ENCODE assay signal across 3 cellular contexts in the genomic region with DNA sequence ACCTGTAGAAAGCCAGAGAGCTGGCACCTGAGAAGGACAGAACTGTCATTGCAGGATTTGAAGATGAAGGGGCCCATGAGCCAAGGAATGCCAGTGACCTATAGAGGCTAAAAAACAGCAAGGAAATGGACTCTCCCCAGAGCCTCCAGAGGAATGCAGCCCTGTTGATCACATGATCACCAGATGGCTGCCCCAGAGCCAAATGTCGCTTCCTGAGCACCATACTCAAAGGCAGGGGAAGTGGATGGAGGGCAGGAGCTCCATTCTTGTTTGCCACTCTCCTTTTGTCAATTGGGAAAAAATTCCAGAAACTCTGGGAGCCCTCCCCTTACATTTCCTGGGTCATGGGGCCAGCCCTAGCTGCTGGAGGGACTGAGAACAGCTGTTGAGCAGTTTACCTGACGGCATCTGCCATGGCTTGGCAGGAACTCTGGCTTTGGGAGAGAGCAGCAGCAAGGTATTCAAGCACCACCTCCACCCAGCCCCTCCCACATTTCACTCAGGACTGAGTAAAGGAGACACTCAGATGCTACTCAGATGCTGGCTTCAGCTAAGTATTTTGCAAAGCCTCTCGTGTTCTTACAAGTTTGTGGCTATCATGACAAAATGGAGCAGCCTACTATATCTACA.
TF ChIP-seq lines count a peak whose summit lies in the region.

No MANE protein-coding gene starts in this region.

TF ChIP-seq in SK-N-SH treated with all-trans-retinoic acid at 6 μM for 48 hours, 23 proteins besides CTCF, POLR2A, EP300 and RAD21 (continues in another document):
- TF ChIP-seq ZNF70 (CRISPR knock-in tag; IDR thresholded peaks at IDR 0.05) (no peak), ARNTL (CRISPR knock-in tag; IDR thresholded peaks at IDR 0.05; ENCODE audit: borderline replicate concordance, low read depth) (no peak), CSDC2 (CRISPR knock-in tag; IDR thresholded peaks at IDR 0.05) (no peak), TOX (CRISPR knock-in tag; IDR thresholded peaks at IDR 0.05; ENCODE audit: borderline replicate concordance) (no peak), ISL1 (CRISPR knock-in tag; IDR thresholded peaks at IDR 0.05) (no peak), ZC3H10 (CRISPR knock-in tag; IDR thresholded peaks at IDR 0.05) (no peak), ZFP3 (CRISPR knock-in tag; IDR thresholded peaks at IDR 0.05) (no peak), ZNF8 (CRISPR knock-in tag; IDR thresholded peaks at IDR 0.05) (no peak), PATZ1 (CRISPR knock-in tag; IDR thresholded peaks at IDR 0.05; ENCODE audit: borderline replicate concordance) (no peak), CSRNP3 (CRISPR knock-in tag; IDR thresholded peaks at IDR 0.05) (no peak)
- TF ChIP-seq, protein P1, sequence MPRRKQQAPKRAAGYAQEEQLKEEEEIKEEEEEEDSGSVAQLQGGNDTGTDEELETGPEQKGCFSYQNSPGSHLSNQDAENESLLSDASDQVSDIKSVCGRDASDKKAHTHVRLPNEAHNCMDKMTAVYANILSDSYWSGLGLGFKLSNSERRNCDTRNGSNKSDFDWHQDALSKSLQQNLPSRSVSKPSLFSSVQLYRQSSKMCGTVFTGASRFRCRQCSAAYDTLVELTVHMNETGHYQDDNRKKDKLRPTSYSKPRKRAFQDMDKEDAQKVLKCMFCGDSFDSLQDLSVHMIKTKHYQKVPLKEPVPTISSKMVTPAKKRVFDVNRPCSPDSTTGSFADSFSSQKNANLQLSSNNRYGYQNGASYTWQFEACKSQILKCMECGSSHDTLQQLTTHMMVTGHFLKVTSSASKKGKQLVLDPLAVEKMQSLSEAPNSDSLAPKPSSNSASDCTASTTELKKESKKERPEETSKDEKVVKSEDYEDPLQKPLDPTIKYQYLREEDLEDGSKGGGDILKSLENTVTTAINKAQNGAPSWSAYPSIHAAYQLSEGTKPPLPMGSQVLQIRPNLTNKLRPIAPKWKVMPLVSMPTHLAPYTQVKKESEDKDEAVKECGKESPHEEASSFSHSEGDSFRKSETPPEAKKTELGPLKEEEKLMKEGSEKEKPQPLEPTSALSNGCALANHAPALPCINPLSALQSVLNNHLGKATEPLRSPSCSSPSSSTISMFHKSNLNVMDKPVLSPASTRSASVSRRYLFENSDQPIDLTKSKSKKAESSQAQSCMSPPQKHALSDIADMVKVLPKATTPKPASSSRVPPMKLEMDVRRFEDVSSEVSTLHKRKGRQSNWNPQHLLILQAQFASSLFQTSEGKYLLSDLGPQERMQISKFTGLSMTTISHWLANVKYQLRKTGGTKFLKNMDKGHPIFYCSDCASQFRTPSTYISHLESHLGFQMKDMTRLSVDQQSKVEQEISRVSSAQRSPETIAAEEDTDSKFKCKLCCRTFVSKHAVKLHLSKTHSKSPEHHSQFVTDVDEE (CRISPR knock-in tag; IDR thresholded peaks at IDR 0.05), result no peak

TF ChIP-seq in SK-N-SH, 30 proteins besides CTCF, POLR2A, EP300 and RAD21:
- no peak for TF ChIP-seq TCF12 (IDR thresholded peaks at IDR 0.05)
- TF ChIP-seq CHD2 (IDR thresholded peaks at IDR 0.05; ENCODE audit: low read length, partially characterized antibody), result no peak
- no peak; the same call in 1 of the 2 replicates for TF ChIP-seq USF1 (IDR thresholded peaks at IDR 0.05; ENCODE audit: borderline replicate concordance, low read depth)
- no peak for TF ChIP-seq TEAD4 (IDR thresholded peaks at IDR 0.05; ENCODE audit: borderline replicate concordance, insufficient read depth)
- no peak for TF ChIP-seq FOXJ3 (CRISPR knock-in tag; IDR thresholded peaks at IDR 0.05)
- TF ChIP-seq GATA2 (CRISPR knock-in tag; IDR thresholded peaks at IDR 0.05), result no peak
- TF ChIP-seq ELF1 (IDR thresholded peaks at IDR 0.05), result no peak
- TF ChIP-seq FOSL2 (IDR thresholded peaks at IDR 0.05; ENCODE audit: borderline replicate concordance, low read depth), result no peak
- TF ChIP-seq NFIC (IDR thresholded peaks at IDR 0.05; ENCODE audit: borderline replicate concordance), result no peak
- TF ChIP-seq SIN3A (IDR thresholded peaks at IDR 0.05; ENCODE audit: borderline replicate concordance, low read depth, low read length), result no peak
- no peak for TF ChIP-seq FOXM1 (IDR thresholded peaks at IDR 0.05; ENCODE audit: low read depth)

TF ChIP-seq in K562, 482 proteins besides CTCF, POLR2A, EP300 and RAD21:
- TF ChIP-seq, protein P2, sequence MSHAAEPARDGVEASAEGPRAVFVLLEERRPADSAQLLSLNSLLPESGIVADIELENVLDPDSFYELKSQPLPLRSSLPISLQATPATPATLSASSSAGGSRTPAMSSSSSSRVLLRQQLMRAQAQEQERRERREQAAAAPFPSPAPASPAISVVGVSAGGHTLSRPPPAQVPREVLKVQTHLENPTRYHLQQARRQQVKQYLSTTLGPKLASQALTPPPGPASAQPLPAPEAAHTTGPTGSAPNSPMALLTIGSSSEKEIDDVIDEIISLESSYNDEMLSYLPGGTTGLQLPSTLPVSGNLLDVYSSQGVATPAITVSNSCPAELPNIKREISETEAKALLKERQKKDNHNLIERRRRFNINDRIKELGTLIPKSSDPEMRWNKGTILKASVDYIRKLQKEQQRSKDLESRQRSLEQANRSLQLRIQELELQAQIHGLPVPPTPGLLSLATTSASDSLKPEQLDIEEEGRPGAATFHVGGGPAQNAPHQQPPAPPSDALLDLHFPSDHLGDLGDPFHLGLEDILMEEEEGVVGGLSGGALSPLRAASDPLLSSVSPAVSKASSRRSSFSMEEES (CRISPR knock-in tag; IDR thresholded peaks at IDR 0.05), result peak; percentile 57; the same call in 1 of the 2 replicates
- TF ChIP-seq RFX5 (IDR thresholded peaks at IDR 0.05; ENCODE audit: low read depth, low read length) (no peak), POLR2G (IDR thresholded peaks at IDR 0.05; ENCODE audit: low read depth, low read length) (0 out of 2 replicates have a peak, but pooled peaks have one; percentile 9)
TF ChIP-seq in K562: peak in this region for 2.
